In the genomic region with DNA sequence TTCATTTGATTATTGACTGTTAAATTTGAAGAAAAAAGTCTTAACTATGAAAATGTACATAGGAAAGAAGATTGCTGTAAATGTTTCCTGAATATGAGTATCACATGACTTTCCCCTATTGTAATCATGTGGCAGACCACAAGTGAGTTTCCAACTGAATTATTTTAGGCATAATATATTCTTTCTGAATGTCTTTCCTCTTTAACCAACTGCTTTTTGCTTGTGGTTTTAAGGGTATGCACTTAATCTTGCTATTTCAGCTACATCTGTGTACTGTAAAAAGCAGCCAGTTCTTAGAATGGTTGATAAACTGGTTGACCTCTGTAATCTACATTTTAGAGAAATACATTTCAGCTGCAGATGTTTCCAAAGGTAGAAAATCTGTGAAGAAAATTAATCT, we compare ENCODE assay signal across 19 cellular contexts.
DNase-seq lines count a peak whose midpoint lies in the region; ATAC-seq, FAIRE-seq and TF ChIP-seq lines count a peak whose summit lies in the region.
"Had no signal": no experiment of that assay in that cellular context is flagged by ENCODE, and none has a peak within 500 bp of the region (broad histone marks: within the 10 kb centered on the region; RNA-seq: fewer than 3 reads in every experiment).

No MANE protein-coding gene starts in this region.

- H3K27ac ChIP-seq in PC-3 (ENCODE audit: low read length): no peak overlapping the region
- H3K27ac ChIP-seq: 22Rv1, PC-9, prostate gland had no signal

- H3K36me3 Mint-ChIP-seq in stimulated activated naive B cell treated with anti-CD40 and anti-IgM and Interleukin-4, amounts not matched to agents 10 μg/mL and 1 μg/mL and 100 μg/mL, for 72 hours: no peaks in the 10 kb centered on the region
- H3K36me3 Mint-ChIP-seq: brain had no signal

- H3K9ac ChIP-seq in PC-3 (ENCODE audit: low read length): no peak overlapping the region

- H3K4me1 ChIP-seq in PC-3 (ENCODE audit: insufficient read depth, low read length): no peaks in the 10 kb centered on the region
- H3K4me1 ChIP-seq: prostate gland had no signal

- H3K79me2 ChIP-seq in PC-3 (ENCODE audit: low read length): no peaks in the 10 kb centered on the region

- H3K4me3 Mint-ChIP-seq in stimulated activated naive B cell treated with anti-CD40 and anti-IgM and Interleukin-4, amounts not matched to agents 10 μg/mL and 1 μg/mL and 100 μg/mL, for 72 hours: no peak overlapping the region
- H3K4me3 Mint-ChIP-seq: brain; CD4-positive, alpha-beta T cell had no signal

- H3K4me3 ChIP-seq in astrocyte of the cerebellum (ENCODE audit: low read depth, low read length) (no peak overlapping the region), PC-3 (ENCODE audit: low read length) (no peak overlapping the region)
- H3K4me3 ChIP-seq: PC-9, prostate gland had no signal

- H3K4me2 ChIP-seq in PC-3 (ENCODE audit: low read length): no peak overlapping the region
- H3K4me2 ChIP-seq: PC-9 had no signal

- no peaks in the 10 kb centered on the region for H4K20me1 ChIP-seq in PC-3 (ENCODE audit: low read length)

- POLR2A ChIA-PET in PC-3 (lab: Charles Lee; ENCODE audit: unreplicated experiment): no interaction called here

- no peaks in the 10 kb centered on the region for H3F3A ChIP-seq in PC-3 (ENCODE audit: low read length, unreplicated experiment)

- H3K27me3 ChIP-seq in PC-3 (ENCODE audit: low read length): no peaks in the 10 kb centered on the region

- TF ChIP-seq CTCF in astrocyte of the cerebellum (IDR thresholded peaks at IDR 0.05; ENCODE audit: low read depth, low read length, missing control alignments) (no peak), PC-3 (conservative IDR thresholded peaks at IDR 0.05; ENCODE audit: low read depth, low read length) (no peak)

- no peak overlapping the region for H2AFZ ChIP-seq in PC-3 (ENCODE audit: low read length)
- H2AFZ ChIP-seq: PC-9 had no signal

- no peaks in the 10 kb centered on the region for H3K27me3 Mint-ChIP-seq in stimulated activated naive B cell treated with anti-CD40 and anti-IgM and Interleukin-4, amounts not matched to agents 10 μg/mL and 1 μg/mL and 100 μg/mL, for 72 hours
- H3K27me3 Mint-ChIP-seq: CD4-positive, alpha-beta T cell had no signal

- ATAC-seq in stimulated activated naive B cell treated with anti-CD40 and anti-IgM and Interleukin-4, amounts not matched to agents 10 μg/mL and 1 μg/mL and 100 μg/mL, for 72 hours (replicated peaks): peak; percentile 36 to 66
- ATAC-seq in PC-3: no peak
- ATAC-seq: left cardiac atrium had no signal

- H3K9me3 ChIP-seq in PC-3 (ENCODE audit: low read length): no peaks in the 10 kb centered on the region
- H3K9me3 ChIP-seq: prostate gland had no signal

- H3K27ac Mint-ChIP-seq in stimulated activated naive B cell treated with anti-CD40 and anti-IgM and Interleukin-4, amounts not matched to agents 10 μg/mL and 1 μg/mL and 100 μg/mL, for 72 hours: no peak overlapping the region
- H3K27ac Mint-ChIP-seq: brain; CD4-positive, alpha-beta T cell had no signal

- H3K9me3 Mint-ChIP-seq in stimulated activated naive B cell treated with anti-CD40 and anti-IgM and Interleukin-4, amounts not matched to agents 10 μg/mL and 1 μg/mL and 100 μg/mL, for 72 hours: no peaks in the 10 kb centered on the region
- H3K9me3 Mint-ChIP-seq: brain; CD4-positive, alpha-beta T cell had no signal

- no peaks in the 10 kb centered on the region for H3K36me3 ChIP-seq in PC-3 (ENCODE audit: low read depth, low read length)
- H3K36me3 ChIP-seq: prostate gland had no signal

- no peaks in the 10 kb centered on the region for H3K9me2 ChIP-seq in PC-3 (replicated peaks; ENCODE audit: low read length)

- BruUV-seq in PC-3 (replicated peaks; lab: Mats Ljungman, UMichigan): no TSS peak

- DNase-seq in DMS79 treated with DMSO at 0.1 percent for 48 hours (lab: John Stamatoyannopoulos, UW) (peak; percentile 19), DMS79 (lab: John Stamatoyannopoulos, UW) (no peak), NOMO-1 (lab: John Stamatoyannopoulos, UW; ENCODE audit: unreplicated experiment in 2 of 2) (peak; percentile 74 to 94), astrocyte of the cerebellum (ENCODE audit: low read depth) (peak; percentile 34), GM19239 (ENCODE audit: insufficient read length, low spot score) (no peak), PC-3 (no peak), NCI-H748 treated with DMSO at 0.1 percent for 48 hours (lab: John Stamatoyannopoulos, UW) (no peak)
- no peak for DNase-seq in stimulated activated naive B cell treated with anti-CD40 and anti-IgM and Interleukin-4, amounts not matched to agents 10 μg/mL and 1 μg/mL and 100 μg/mL, for 72 hours
- DNase-seq: activated gamma-delta T cell; CD4-positive, alpha-beta T cell; dermis blood vessel endothelial cell; hypothalamus; left cardiac atrium; NCI-H1092; PC-9; T-helper 1 cell had no signal

- in situ Hi-C loops in astrocyte of the cerebellum (cut with HindIII; ENCODE audit: low sequenced_read_pairs): no loop called here

- peaks cover 2 to 14% of the 10 kb centered on the region in 2 donors for H3K4me1 Mint-ChIP-seq in stimulated activated naive B cell treated with anti-CD40 and anti-IgM and Interleukin-4, amounts not matched to agents 10 μg/mL and 1 μg/mL and 100 μg/mL, for 72 hours

- intact Hi-C loops in PC-3 (cut with micrococcal nuclease): loop anchor here (2.0 kb wide), 1 partner anchor 19 kb away; no protein-coding TSS in a partner anchor

- no peak for FAIRE-seq in GM19239 (lab: Jason Lieb, UNC)

- CTCF ChIA-PET in PC-3 (lab: Charles Lee): no interaction called here

Comparison
In these comparisons a context has a peak if more than half of its experiments do, and no peak if none do; other contexts are left out.
1. DNase-seq: peak in DMS79 treated with DMSO at 0.1 percent for 48 hours (single experiment), NOMO-1 (2 of 2) and astrocyte of the cerebellum (single experiment); none in DMS79 (single experiment), stimulated activated naive B cell treated with anti-CD40 and anti-IgM and Interleukin-4, amounts not matched to agents 10 μg/mL and 1 μg/mL and 100 μg/mL, for 72 hours (single experiment), GM19239 (single experiment), PC-3 (single experiment) and NCI-H748 treated with DMSO at 0.1 percent for 48 hours (single experiment).